In genomic region chr17:55172612-55173011, GRCh38 we compare ENCODE assay signal across 16 cellular contexts.
A peak's percentile ranks its signal among the peaks of the same experiment; 100 is the strongest.
DNase-seq lines count a peak whose midpoint lies in the region; ATAC-seq, FAIRE-seq and TF ChIP-seq lines count a peak whose summit lies in the region.
"Had no signal": no experiment of that assay in that cellular context is flagged by ENCODE, and none has a peak within 500 bp of the region (broad histone marks: within the 10 kb centered on the region; RNA-seq: fewer than 3 reads in every experiment).

No MANE protein-coding gene starts in this region.

- H3K27me3 ChIP-seq in GM12878 (replicated peaks in 1 of 2; ENCODE audit: control insufficient read depth in 2 of 2, insufficient read depth in 2 of 2, low read length in 1 of 2): no peaks in the 10 kb centered on the region
- no peaks in the 10 kb centered on the region for H3K27me3 ChIP-seq in HepG2 (ENCODE audit: control insufficient read depth in 1 of 2, insufficient read depth in 2 of 2, low read length in 2 of 2)
- H3K27me3 ChIP-seq: BLaER1, SJSA1 had no signal

- no peak overlapping the region for H3K4me3 ChIP-seq in GM12878
- H3K4me3 ChIP-seq in HepG2 (replicated peaks in 1 of 3; ENCODE audit: insufficient read depth in 1 of 3, low read depth in 2 of 3, low read length in 3 of 3): no peak overlapping the region
- H3K4me3 ChIP-seq: BLaER1, SJSA1 had no signal

- no peaks in the 10 kb centered on the region for H3K27me3 Mint-ChIP-seq in activated CD4-positive, alpha-beta T cell treated with anti-CD3 and anti-CD28 coated beads, Interleukin-2, amount 10 ng/mL, durations not matched to agents 24 days and 14 days
- no peaks in the 10 kb centered on the region for H3K27me3 Mint-ChIP-seq in Calu3 (ENCODE audit: unreplicated experiment)
- H3K27me3 Mint-ChIP-seq in stimulated activated naive B cell treated with anti-CD40 and anti-IgM and Interleukin-4, amounts not matched to agents 10 μg/mL and 1 μg/mL and 100 μg/mL, for 72 hours: no peaks in the 10 kb centered on the region
- H3K27me3 Mint-ChIP-seq: CD8-positive, alpha-beta memory T cell had no signal

- CTCF ChIA-PET in GM12878 (lab: Yijun Ruan, JAX) (no interaction called here), HepG2 (lab: Yijun Ruan, JAX; ENCODE audit: low intra/inter-chr PET ratio, low total read pairs) (no interaction called here), Calu3 (lab: Charles Lee) (no interaction called here)

- ATAC-seq in GM12878: 0 out of 3 replicates have a peak, but pooled peaks have one; percentile 16
- no peak for ATAC-seq in HepG2
- no peak for ATAC-seq in stimulated activated naive B cell treated with anti-CD40 and anti-IgM and Interleukin-4, amounts not matched to agents 10 μg/mL and 1 μg/mL and 100 μg/mL, for 72 hours (replicated peaks)

- H3K27ac ChIP-seq in GM12878 (ENCODE audit: control insufficient read depth, insufficient read depth) (peak overlapping the region; percentile 43), HepG2 (ENCODE audit: extremely low read length, insufficient read depth, low read length) (no peak overlapping the region)
- H3K27ac ChIP-seq: BLaER1, SJSA1 had no signal

- H3K9ac ChIP-seq in GM12878 (ENCODE audit: control insufficient read depth, insufficient read depth, low read length) (no peak overlapping the region), HepG2 (ENCODE audit: insufficient read depth, low read depth, low read length) (no peak overlapping the region)
- H3K9ac ChIP-seq: BLaER1 had no signal

- intact Hi-C loops in activated CD4-positive, alpha-beta T cell treated with anti-CD3 and anti-CD28 coated beads, Interleukin-2, amount 10 ng/mL, durations not matched to agents 24 days and 14 days (cut with micrococcal nuclease): no loop called here
- intact Hi-C loops in GM12878 (cut with micrococcal nuclease; ENCODE audit: unreplicated experiment): no loop called here
- intact Hi-C loops in HepG2 (cut with micrococcal nuclease; ENCODE audit: unreplicated experiment): loop anchor here (10.0 kb wide), 1 partner anchor 118 kb away; no protein-coding TSS in a partner anchor
- intact Hi-C loops in Calu3 (cut with micrococcal nuclease; ENCODE audit: unreplicated experiment): no loop called here

- H3K9me3 ChIP-seq in GM12878 (replicated peaks; ENCODE audit: control insufficient read depth, insufficient read depth, low read length) (no peaks in the 10 kb centered on the region; the same call in 2 of the 3 replicates), HepG2 (ENCODE audit: low read length) (no peaks in the 10 kb centered on the region)
- H3K9me3 ChIP-seq: SJSA1 had no signal

- 0 out of 2 replicates have a peak overlapping the region, but pooled peaks have one; percentile 11 for H3K4me2 ChIP-seq in GM12878 (ENCODE audit: control insufficient read depth, insufficient read depth)
- H3K4me2 ChIP-seq in HepG2 (ENCODE audit: low read depth, low read length): no peak overlapping the region
- H3K4me2 ChIP-seq: BLaER1 had no signal

- WGBS in GM12878 (ENCODE audit: insufficient coverage, insufficient replicate concordance, low lambda C conversion rate, missing lambda C conversion rate): 0% methylated on average over 2 of the region's 2 CpGs
- WGBS in HepG2 (ENCODE audit: low lambda C conversion rate): 94% methylated on average over 2 of the region's 2 CpGs

- no peaks in the 10 kb centered on the region for H3K9me3 Mint-ChIP-seq in activated CD4-positive, alpha-beta T cell treated with anti-CD3 and anti-CD28 coated beads, Interleukin-2, amount 10 ng/mL, durations not matched to agents 24 days and 14 days
- no peaks in the 10 kb centered on the region for H3K9me3 Mint-ChIP-seq in Calu3 (ENCODE audit: low read depth, unreplicated experiment)
- H3K9me3 Mint-ChIP-seq in stimulated activated naive B cell treated with anti-CD40 and anti-IgM and Interleukin-4, amounts not matched to agents 10 μg/mL and 1 μg/mL and 100 μg/mL, for 72 hours: peaks cover 0 to 1% of the 10 kb centered on the region in 2 donors

- POLR2A ChIA-PET in GM12878 (lab: Charles Lee): interaction anchor here (1.3 kb wide), 1 partner anchor 12 kb away, joined by 3 read pairs; no protein-coding TSS in a partner anchor
- POLR2A ChIA-PET in HepG2 (lab: Yijun Ruan, JAX): no interaction called here

- H3K4me1 ChIP-seq in GM12878 (ENCODE audit: control insufficient read depth, insufficient read depth, low read length) (peaks cover 20% of the 10 kb centered on the region), HepG2 (ENCODE audit: insufficient read depth, low read length) (peaks cover 10% of the 10 kb centered on the region)

- H4K20me1 ChIP-seq in GM12878 (ENCODE audit: control insufficient read depth, insufficient read depth) (no peaks in the 10 kb centered on the region), HepG2 (ENCODE audit: insufficient read depth, low read length) (no peaks in the 10 kb centered on the region)
- H4K20me1 ChIP-seq: BLaER1 had no signal

- SMC1A ChIA-PET in GM12878 (lab: Charles Lee; ENCODE audit: uncharacterized antibody, unreplicated experiment): no interaction called here

- H3K4me1 Mint-ChIP-seq in activated CD4-positive, alpha-beta T cell treated with anti-CD3 and anti-CD28 coated beads, Interleukin-2, amount 10 ng/mL, durations not matched to agents 24 days and 14 days: no peaks in the 10 kb centered on the region
- no peaks in the 10 kb centered on the region for H3K4me1 Mint-ChIP-seq in Calu3 (ENCODE audit: low read depth, unreplicated experiment)
- peaks cover 21 to 35% of the 10 kb centered on the region in 2 donors for H3K4me1 Mint-ChIP-seq in stimulated activated naive B cell treated with anti-CD40 and anti-IgM and Interleukin-4, amounts not matched to agents 10 μg/mL and 1 μg/mL and 100 μg/mL, for 72 hours
- H3K4me1 Mint-ChIP-seq: CD8-positive, alpha-beta memory T cell had no signal

- H2AFZ ChIP-seq in GM12878 (ENCODE audit: control insufficient read depth, low read depth, low read length): peak overlapping the region; percentile 45
- H2AFZ ChIP-seq in HepG2 (ENCODE audit: low read length): no peak overlapping the region

- TF ChIP-seq POLR2A in GM12878 (IDR thresholded peaks at IDR 0.05; ENCODE audit: low read depth, low read length): no peak
- no peak for TF ChIP-seq POLR2A in HepG2 (IDR thresholded peaks at IDR 0.05; ENCODE audit: insufficient read depth in 1 of 2, low read depth in 2 of 2, low read length in 2 of 2)

- no peaks in the 10 kb centered on the region for H3K36me3 ChIP-seq in GM12878 (ENCODE audit: control insufficient read depth in 2 of 2, insufficient read depth in 2 of 2, low read length in 1 of 2)
- no peaks in the 10 kb centered on the region for H3K36me3 ChIP-seq in HepG2 (replicated peaks in 1 of 2; ENCODE audit: control insufficient read depth in 1 of 2, insufficient read depth in 2 of 2, low read length in 2 of 2)
- H3K36me3 ChIP-seq: BLaER1, SJSA1 had no signal

- no TSS peak for BruUV-seq in GM12878 (replicated peaks; lab: Mats Ljungman, UMichigan)
- no TSS peak for BruUV-seq in HepG2 (replicated peaks; lab: Mats Ljungman, UMichigan)
- BruUV-seq in Calu3 (replicated peaks; lab: Mats Ljungman, UMichigan): no TSS peak

- no peaks in the 10 kb centered on the region for H3K36me3 Mint-ChIP-seq in activated CD4-positive, alpha-beta T cell treated with anti-CD3 and anti-CD28 coated beads, Interleukin-2, amount 10 ng/mL, durations not matched to agents 24 days and 14 days (ENCODE audit: low read depth)
- H3K36me3 Mint-ChIP-seq in Calu3 (ENCODE audit: insufficient read depth, unreplicated experiment): no peaks in the 10 kb centered on the region
- H3K36me3 Mint-ChIP-seq in stimulated activated naive B cell treated with anti-CD40 and anti-IgM and Interleukin-4, amounts not matched to agents 10 μg/mL and 1 μg/mL and 100 μg/mL, for 72 hours: peaks cover 3 to 8% of the 10 kb centered on the region in 2 donors

- DNase-seq in activated CD4-positive, alpha-beta T cell treated with anti-CD3 and anti-CD28 coated beads, Interleukin-2, amount 10 ng/mL, durations not matched to agents 24 days and 14 days: peak; percentile 20
- DNase-seq in activated CD4-positive, alpha-beta T cell treated with anti-CD3 and anti-CD28 coated beads for 1 hour: no peak
- DNase-seq in HPDE6-E6E7 (ENCODE audit: extremely low spot score) (peak; percentile 75), GM12878 (ENCODE audit: low read depth, low spot score) (no peak), HepG2 (ENCODE audit: low spot score) (no peak), Calu3 (no peak), SW 1271 (lab: John Stamatoyannopoulos, UW) (no peak)
- no peak for DNase-seq in stimulated activated naive B cell treated with anti-CD40 and anti-IgM and Interleukin-4, amounts not matched to agents 10 μg/mL and 1 μg/mL and 100 μg/mL, for 72 hours
- DNase-seq: 8988T; CD8-positive, alpha-beta memory T cell; GF-D8; GOT3; NCI-H187 treated with DMSO at 0.1 percent for 48 hours; NCI-H510A had no signal

- no peak overlapping the region for H3K27ac Mint-ChIP-seq in activated CD4-positive, alpha-beta T cell treated with anti-CD3 and anti-CD28 coated beads, Interleukin-2, amount 10 ng/mL, durations not matched to agents 24 days and 14 days
- H3K27ac Mint-ChIP-seq in Calu3 (ENCODE audit: unreplicated experiment): no peak overlapping the region
- no peak overlapping the region for H3K27ac Mint-ChIP-seq in stimulated activated naive B cell treated with anti-CD40 and anti-IgM and Interleukin-4, amounts not matched to agents 10 μg/mL and 1 μg/mL and 100 μg/mL, for 72 hours

- H3K79me2 ChIP-seq in GM12878 (ENCODE audit: control insufficient read depth, insufficient read depth, low read length): no peaks in the 10 kb centered on the region
- H3K79me2 ChIP-seq in HepG2 (ENCODE audit: insufficient read depth, low read length): no peaks in the 10 kb centered on the region

- in situ Hi-C loops in GM12878 (cut with MboI) (no loop called here), HepG2 (cut with HindIII; ENCODE audit: extremely low pct_ligation_motif_present, low pct_unique_long_range_greater_than_20kb) (no loop called here)

- TF ChIP-seq RAD21 in GM12878 (IDR thresholded peaks at IDR 0.05; ENCODE audit: insufficient read depth, low read depth, low read length): no peak
- TF ChIP-seq RAD21 in HepG2 (CRISPR knock-in tag; IDR thresholded peaks at IDR 0.05): no peak

- RAD21 ChIA-PET in GM12878 (lab: Charles Lee; ENCODE audit: unreplicated experiment): no interaction called here

- H3K4me3 Mint-ChIP-seq in activated CD4-positive, alpha-beta T cell treated with anti-CD3 and anti-CD28 coated beads, Interleukin-2, amount 10 ng/mL, durations not matched to agents 24 days and 14 days: no peak overlapping the region
- no peak overlapping the region for H3K4me3 Mint-ChIP-seq in Calu3 (ENCODE audit: low read depth, unreplicated experiment)
- H3K4me3 Mint-ChIP-seq in stimulated activated naive B cell treated with anti-CD40 and anti-IgM and Interleukin-4, amounts not matched to agents 10 μg/mL and 1 μg/mL and 100 μg/mL, for 72 hours: no peak overlapping the region
- H3K4me3 Mint-ChIP-seq: CD8-positive, alpha-beta memory T cell had no signal

- TF ChIP-seq CTCF in GM12878 (IDR thresholded peaks at IDR 0.05 in 2 of 3, conservative IDR thresholded peaks at IDR 0.05 in 1 of 3; ENCODE audit: control insufficient read depth in 2 of 3, extremely low read depth in 1 of 3, insufficient read depth in 1 of 3, low read depth in 3 of 3, low read length in 3 of 3): no peak
- TF ChIP-seq CTCF in HepG2 (CRISPR knock-in tag; IDR thresholded peaks at IDR 0.05): no peak
- no peak for TF ChIP-seq CTCF in Calu3 (IDR thresholded peaks at IDR 0.05; ENCODE audit: unreplicated experiment)

- TF ChIP-seq EP300 in GM12878 (IDR thresholded peaks at IDR 0.05; ENCODE audit: borderline replicate concordance in 1 of 2, control insufficient read depth in 1 of 2, low read depth in 2 of 2, low read length in 2 of 2) (no peak), HepG2 (IDR thresholded peaks at IDR 0.05; ENCODE audit: low read depth in 2 of 2, low read length in 2 of 2) (no peak), HepG2 (CRISPR knock-in tag; IDR thresholded peaks at IDR 0.05; ENCODE audit: borderline replicate concordance) (no peak)

- no peak for FAIRE-seq in GM12878 (lab: Jason Lieb, UNC)
- no peak for FAIRE-seq in HepG2 (lab: Jason Lieb, UNC)

Comparison
In these comparisons a context has a peak if more than half of its experiments do, and no peak if none do; other contexts are left out.
1. DNase-seq: peak in activated CD4-positive, alpha-beta T cell treated with anti-CD3 and anti-CD28 coated beads, Interleukin-2, amount 10 ng/mL, durations not matched to agents 24 days and 14 days (single experiment) and HPDE6-E6E7 (single experiment); none in activated CD4-positive, alpha-beta T cell treated with anti-CD3 and anti-CD28 coated beads for 1 hour (single experiment), GM12878 (single experiment), HepG2 (single experiment), Calu3 (single experiment), stimulated activated naive B cell treated with anti-CD40 and anti-IgM and Interleukin-4, amounts not matched to agents 10 μg/mL and 1 μg/mL and 100 μg/mL, for 72 hours (single experiment) and SW 1271 (0 of 2).